16 cellular contexts compared by ENCODE assay signal in the genomic region with DNA sequence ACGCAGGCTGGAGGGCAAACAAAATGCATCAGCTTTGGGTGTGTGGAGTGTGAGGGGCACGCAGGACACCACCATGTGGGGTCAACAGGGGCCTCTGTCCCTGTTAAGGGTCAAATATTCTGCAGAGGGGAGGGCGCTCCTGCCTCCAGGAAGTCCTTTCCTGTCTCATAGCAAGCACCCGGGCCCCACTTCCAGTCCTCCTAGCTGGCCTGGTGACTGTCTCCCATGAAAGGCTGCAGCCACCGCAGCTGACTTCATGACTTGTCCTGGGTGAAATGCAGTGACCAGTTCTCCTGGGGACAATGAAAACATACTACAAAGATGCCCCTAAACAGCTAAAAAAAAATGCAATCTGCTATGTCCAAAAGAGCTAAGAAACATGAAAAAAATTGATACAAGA. TPM values are rescaled to one million over a fixed set of nuclear protein-coding genes. Genes with fewer than 3 reads are reported as not detected.
"Had no signal": no experiment of that assay in that cellular context is flagged by ENCODE, and none has a peak within 500 bp of the region (broad histone marks: within the 10 kb centered on the region; RNA-seq: fewer than 3 reads in every experiment).

No MANE protein-coding gene starts in this region.

- H3K36me3 Mint-ChIP-seq: brain; natural killer cell treated with Interleukin-12 subunit alpha and Interleukin-12 subunit beta and Interleukin-15 and Interleukin-18, amount 100 ng/mL, for 72 hours had no signal

- H3K36me3 ChIP-seq: thoracic aorta had no signal

- H3K9me3 Mint-ChIP-seq: activated CD8-positive, alpha-beta T cell treated with anti-CD3 and anti-CD28 coated beads for 36 hours; activated naive CD4-positive, alpha-beta T cell treated with anti-CD3 and anti-CD28 coated beads for 36 hours; activated T-helper 1 cell treated with anti-CD3 and anti-CD28 coated beads, Interleukin-12 subunit alpha, Interleukin-12 subunit beta, Interleukin-2, Interleukin-4 antibody, amounts not matched to agents 30 ng/mL and 10 ng/mL and 1 ng/mL, durations not matched to agents 14 hours and 24 hours and 36 hours; endodermal cell; natural killer cell treated with Interleukin-12 subunit alpha and Interleukin-12 subunit beta and Interleukin-15 and Interleukin-18, amount 100 ng/mL, for 72 hours; stimulated activated naive CD8-positive, alpha-beta T cell treated with anti-CD3 and anti-CD28 coated beads, Interleukin-15, amount 100 ng/mL, for 72 hours had no signal

- H3K27ac ChIP-seq: thoracic aorta had no signal

- H3K4me3 Mint-ChIP-seq: activated CD8-positive, alpha-beta T cell treated with anti-CD3 and anti-CD28 coated beads for 36 hours; activated naive CD4-positive, alpha-beta T cell treated with anti-CD3 and anti-CD28 coated beads for 36 hours; activated T-helper 1 cell treated with anti-CD3 and anti-CD28 coated beads, Interleukin-12 subunit alpha, Interleukin-12 subunit beta, Interleukin-2, Interleukin-4 antibody, amounts not matched to agents 30 ng/mL and 10 ng/mL and 1 ng/mL, durations not matched to agents 14 hours and 24 hours and 36 hours; brain; endodermal cell; natural killer cell treated with Interleukin-12 subunit alpha and Interleukin-12 subunit beta and Interleukin-15 and Interleukin-18, amount 100 ng/mL, for 72 hours; stimulated activated naive CD8-positive, alpha-beta T cell treated with anti-CD3 and anti-CD28 coated beads, Interleukin-15, amount 100 ng/mL, for 72 hours had no signal

- ATAC-seq: activated CD8-positive, alpha-beta T cell treated with anti-CD3 and anti-CD28 coated beads for 36 hours; mucosa of descending colon had no signal

- H3K27me3 Mint-ChIP-seq: activated CD8-positive, alpha-beta T cell treated with anti-CD3 and anti-CD28 coated beads for 36 hours; natural killer cell treated with Interleukin-12 subunit alpha and Interleukin-12 subunit beta and Interleukin-15 and Interleukin-18, amount 100 ng/mL, for 72 hours had no signal

- H3K4me3 ChIP-seq: lung, mucosa of descending colon, thoracic aorta had no signal

- DNase-seq: activated CD4-positive, alpha-beta T cell treated with anti-CD3 and anti-CD28 coated beads for 4 hours; activated CD8-positive, alpha-beta memory T cell treated with anti-CD3 and anti-CD28 coated beads, Interleukin-2, amount 50 U/mL, for 4 hours; activated CD8-positive, alpha-beta T cell treated with anti-CD3 and anti-CD28 coated beads for 36 hours; endodermal cell; erythroblast; stimulated activated CD4-positive, alpha-beta T cell treated with anti-CD3 and anti-CD28 coated beads, Interleukin-4, amount 100 ng/mL, for 1 hour; stimulated activated CD8-positive, alpha-beta memory T cell treated with anti-CD3 and anti-CD28 coated beads, Interleukin-4, amount 100 ng/mL, for 48 hours; stimulated activated naive CD8-positive, alpha-beta T cell treated with anti-CD3 and anti-CD28 coated beads, Interleukin-15, amount 100 ng/mL, for 72 hours; T-helper 1 cell had no signal

- H3K4me1 Mint-ChIP-seq: endodermal cell had no signal

- H3K27ac Mint-ChIP-seq: activated CD8-positive, alpha-beta T cell treated with anti-CD3 and anti-CD28 coated beads for 36 hours; activated naive CD4-positive, alpha-beta T cell treated with anti-CD3 and anti-CD28 coated beads for 36 hours; activated T-helper 1 cell treated with anti-CD3 and anti-CD28 coated beads, Interleukin-12 subunit alpha, Interleukin-12 subunit beta, Interleukin-2, Interleukin-4 antibody, amounts not matched to agents 30 ng/mL and 10 ng/mL and 1 ng/mL, durations not matched to agents 14 hours and 24 hours and 36 hours; brain; endodermal cell had no signal

- H3K9me3 ChIP-seq: mucosa of descending colon, thoracic aorta had no signal

RNA-seq across cellular contexts. Expression of a gene that starts 53.6 kb away (rescaled TPM):
- total RNA-seq: natural killer cell treated with Interleukin-12 subunit alpha and Interleukin-12 subunit beta and Interleukin-15 and Interleukin-18, amount 100 ng/mL, for 72 hours had no signal
